ENCODE assay signal across 8 cellular contexts in genomic region chr6:44264154-44265002, GRCh38. TPM values are rescaled to one million over a fixed set of nuclear protein-coding genes. Genes with fewer than 3 reads are reported as not detected.
DNase-seq lines count a peak whose midpoint lies in the region; ATAC-seq, FAIRE-seq and TF ChIP-seq lines count a peak whose summit lies in the region.

No MANE protein-coding gene starts in this region.

- CTCF ChIA-PET in A549 (lab: Yijun Ruan, JAX), result interaction anchor here (0.7 to 2.0 kb wide), 5 partner anchors 9 to 91 kb away, joined by 3 to 8 read pairs (median 4); no protein-coding TSS in a partner anchor
- CTCF ChIA-PET in activated CD8-positive, alpha-beta memory T cell treated with anti-CD3 and anti-CD28 coated beads, Interleukin-2, amount 10 ng/mL, durations not matched to agents 7 days and 5 days (lab: Charles Lee), result interaction anchor here (0.7 to 4.5 kb wide), 10 partner anchors 11 to 598 kb away, joined by 3 to 39 read pairs (median 4); partner anchors contain the start of genes AARS2 and HSP90AB1

- no peak for TF ChIP-seq RAD21 in A549 (conservative IDR thresholded peaks at IDR 0.05 in 1 of 2, IDR thresholded peaks at IDR 0.05 in 1 of 2)

- POLR2A ChIA-PET in A549 (lab: Yijun Ruan, JAX), result interaction anchor here (1.0 kb wide), 1 partner anchor 18 kb away, joined by 5 read pairs; the partner anchor contains the start of gene HSP90AB1

- FAIRE-seq in A549 (lab: Jason Lieb, UNC), result no peak

- H3K4me3 Mint-ChIP-seq in activated CD8-positive, alpha-beta memory T cell treated with anti-CD3 and anti-CD28 coated beads, Interleukin-2, amount 10 ng/mL, durations not matched to agents 7 days and 5 days, result peak overlapping the region; percentile 97

- intact Hi-C loops in Right ventricle myocardium superior (cut with DNase I), result loop anchor here (5.0 kb wide), 1 partner anchor 43 kb away; no protein-coding TSS in a partner anchor
- intact Hi-C loops in psoas muscle (cut with DNase I), result loop anchor here (5.0 kb wide), 2 partner anchors 43 to 73 kb away; no protein-coding TSS in a partner anchor

- DNase-seq in A549 (ENCODE audit: low read depth in 1 of 2, low spot score in 1 of 2), result no peak
- peak; percentile 61 for DNase-seq in KG1 (lab: John Stamatoyannopoulos, UW)
- peak; percentile 69 for DNase-seq in activated CD8-positive, alpha-beta memory T cell treated with anti-CD3 and anti-CD28 coated beads, Interleukin-2, amount 10 ng/mL, durations not matched to agents 7 days and 5 days
- peak; percentile 79 for DNase-seq in Right ventricle myocardium superior
- DNase-seq in psoas muscle, result peak in 1 of 2 donors; percentile 72
- DNase-seq in NCI-H510A (lab: John Stamatoyannopoulos, UW), result no peak

- peak overlapping the region; percentile 97 for H3K4me2 ChIP-seq in A549

- H3K36me3 ChIP-seq in psoas muscle (ENCODE audit: insufficient read depth in 1 of 2, low read depth in 1 of 2), result peaks cover 2 to 16% of the 10 kb centered on the region in 2 donors

- peaks cover 0 to 7% (median 4%) of the 10 kb centered on the region in 3 donors for H3K27me3 ChIP-seq in psoas muscle (ENCODE audit: insufficient read depth in 3 of 3, low read length in 2 of 3)

- no peak for TF ChIP-seq CTCF in A549 (IDR thresholded peaks at IDR 0.05)
- no peak for TF ChIP-seq CTCF in psoas muscle (IDR thresholded peaks at IDR 0.05)

- peak overlapping the region; percentile 96 for H3K27ac Mint-ChIP-seq in activated CD8-positive, alpha-beta memory T cell treated with anti-CD3 and anti-CD28 coated beads, Interleukin-2, amount 10 ng/mL, durations not matched to agents 7 days and 5 days

- H3K9me3 ChIP-seq in A549, result no peaks in the 10 kb centered on the region
- H3K9me3 ChIP-seq in psoas muscle, result no peaks in the 10 kb centered on the region

- peaks cover 19% of the 10 kb centered on the region for H3K36me3 Mint-ChIP-seq in activated CD8-positive, alpha-beta memory T cell treated with anti-CD3 and anti-CD28 coated beads, Interleukin-2, amount 10 ng/mL, durations not matched to agents 7 days and 5 days

- H3K4me1 Mint-ChIP-seq in activated CD8-positive, alpha-beta memory T cell treated with anti-CD3 and anti-CD28 coated beads, Interleukin-2, amount 10 ng/mL, durations not matched to agents 7 days and 5 days, result peaks cover 52% of the 10 kb centered on the region

- peak overlapping the region; percentile 81 to 90 for H3K27ac ChIP-seq in A549
- H3K27ac ChIP-seq in psoas muscle, result peak overlapping the region; percentile 73

- no peak for TF ChIP-seq POLR2A in A549 (IDR thresholded peaks at IDR 0.05; ENCODE audit: low read length)

- WGBS in A549 (ENCODE audit: missing lambda C conversion rate), result 6% methylated on average over 13 of the region's 13 CpGs
- WGBS in psoas muscle, 3 donors, result 8 to 13% (median 8%) methylated on average over 13 of the region's 13 CpGs

- peaks cover 10% of the 10 kb centered on the region for H3K27me3 Mint-ChIP-seq in activated CD8-positive, alpha-beta memory T cell treated with anti-CD3 and anti-CD28 coated beads, Interleukin-2, amount 10 ng/mL, durations not matched to agents 7 days and 5 days

- no peak for TF ChIP-seq EP300 in A549 (IDR thresholded peaks at IDR 0.05)

- H3K9me3 Mint-ChIP-seq in activated CD8-positive, alpha-beta memory T cell treated with anti-CD3 and anti-CD28 coated beads, Interleukin-2, amount 10 ng/mL, durations not matched to agents 7 days and 5 days (ENCODE audit: low read depth), result no peaks in the 10 kb centered on the region

- H3K4me1 ChIP-seq in A549 (peaks cover 23% of the 10 kb centered on the region), psoas muscle (peaks cover 15% of the 10 kb centered on the region)

- H3K4me3 ChIP-seq in A549, result peak overlapping the region; percentile 81
- H3K4me3 ChIP-seq in psoas muscle, result peak overlapping the region; percentile 73

- ATAC-seq in A549, result peak in 1 of 2 experiments; percentile 29; a peak in 3 of 6 replicates
- ATAC-seq in GM19043 (IDR thresholded peaks at IDR 0.05; ENCODE audit: low read depth, unreplicated experiment), result peak; percentile 41
- ATAC-seq in activated CD8-positive, alpha-beta memory T cell treated with anti-CD3 and anti-CD28 coated beads, Interleukin-2, amount 10 ng/mL, durations not matched to agents 7 days and 5 days, result peak; percentile 38
- peak; percentile 6 for ATAC-seq in Right ventricle myocardium superior (ENCODE audit: poor library complexity)
- ATAC-seq in psoas muscle, result no peak
- no peak for ATAC-seq in GM18858 (IDR thresholded peaks at IDR 0.05; ENCODE audit: unreplicated experiment)

TF ChIP-seq in A549, 52 proteins besides CTCF, POLR2A, EP300 and RAD21 (continues in another document):
- TF ChIP-seq HEYL (CRISPR knock-in tag; IDR thresholded peaks at IDR 0.05), result no peak
- no peak for TF ChIP-seq CBX2 (IDR thresholded peaks at IDR 0.05; ENCODE audit: borderline replicate concordance, low read depth)
- TF ChIP-seq KDM5A (IDR thresholded peaks at IDR 0.05), result no peak
- TF ChIP-seq JUNB (IDR thresholded peaks at IDR 0.05), result no peak
- no peak for TF ChIP-seq NPAS2 (CRISPR knock-in tag; IDR thresholded peaks at IDR 0.05; ENCODE audit: borderline replicate concordance)
- TF ChIP-seq KDM1A (IDR thresholded peaks at IDR 0.05; ENCODE audit: low read depth), result no peak
- no peak for TF ChIP-seq ELK1 (IDR thresholded peaks at IDR 0.05; ENCODE audit: low read depth, low read length)

RNA-seq across cellular contexts. Expression of gene NFKBIE, which starts 1.0 kb away (rescaled TPM):
- 6.2 and 6.3 TPM in 2 replicates for polyA plus RNA-seq in A549 (2011; rRNA removed)
- 8.2 and 10.8 TPM in 2 replicates for polyA plus RNA-seq in A549 (2012; cell fraction: cytosol; rRNA removed)
- 13.6 and 19.5 TPM in 2 replicates for polyA plus RNA-seq in A549 (2012; cell fraction: nucleus; rRNA removed)
- 5.6 to 9.1 TPM (median 6.0 TPM) in 3 replicates for polyA plus RNA-seq in A549 (2017; fragmentation: RNase III; extraction: RNeasy Plus Mini Kit Qiagen cat#74134 plus additional on column Dnase treatment)
- 2.8 and 4.1 TPM in 2 replicates for polyA minus RNA-seq in A549 (2011; rRNA and poly(A)+ RNA removed)
- 10 to 100 TPM; 24.5 to 37.7 TPM for total RNA-seq in activated CD8-positive, alpha-beta memory T cell treated with anti-CD3 and anti-CD28 coated beads, Interleukin-2, amount 10 ng/mL, durations not matched to agents 7 days and 5 days
- 3.7 TPM for total RNA-seq in Right ventricle myocardium superior
- 1 to 10 TPM; 2.1 to 5.0 (median 3.0) TPM for total RNA-seq in psoas muscle
- 1 to 10 TPM; 2.8 to 5.2 (median 4.0) TPM for polyA plus RNA-seq in psoas muscle

RNA-seq across cellular contexts. Expression of gene TMEM151B, which starts 5.9 kb away (rescaled TPM):
- polyA plus RNA-seq in A549 (2011; rRNA removed) (0.01 TPM in 1 of 2 replicates, not detected in the other), A549 (2017; fragmentation: RNase III; extraction: RNeasy Plus Mini Kit Qiagen cat#74134 plus additional on column Dnase treatment) (0.01 to 0.03 TPM in 2 of 3 replicates, not detected in the other), psoas muscle (under 1 TPM in 2 of 3 donors, not detected in 1; 0.04 to 0.07 TPM)
- polyA plus RNA-seq in A549 (2012; cell fraction: cytosol; rRNA removed), result 0.01 TPM in 2 replicates
- 0.02 and 0.04 TPM in 2 replicates for polyA plus RNA-seq in A549 (2012; cell fraction: nucleus; rRNA removed)
- polyA minus RNA-seq in A549 (2011; rRNA and poly(A)+ RNA removed), result not detected in 2 replicates
- under 1 TPM in 1 of 2 experiments, not detected in 1; 0.06 TPM for total RNA-seq in activated CD8-positive, alpha-beta memory T cell treated with anti-CD3 and anti-CD28 coated beads, Interleukin-2, amount 10 ng/mL, durations not matched to agents 7 days and 5 days
- total RNA-seq in Right ventricle myocardium superior (not detected), psoas muscle (not detected)

RNA-seq across cellular contexts. Expression of gene SLC35B2, which starts 7.0 kb away (rescaled TPM):
- 44.5 and 61.4 TPM in 2 replicates for polyA plus RNA-seq in A549 (2011; rRNA removed)
- polyA plus RNA-seq in A549 (2012; cell fraction: cytosol; rRNA removed), result 56.6 and 84.2 TPM in 2 replicates
- 60.0 and 63.0 TPM in 2 replicates for polyA plus RNA-seq in A549 (2012; cell fraction: nucleus; rRNA removed)
- 38.7 to 45.6 TPM (median 45.5 TPM) in 3 replicates for polyA plus RNA-seq in A549 (2017; fragmentation: RNase III; extraction: RNeasy Plus Mini Kit Qiagen cat#74134 plus additional on column Dnase treatment)
- 44.0 and 52.2 TPM in 2 replicates for polyA minus RNA-seq in A549 (2011; rRNA and poly(A)+ RNA removed)
- total RNA-seq in activated CD8-positive, alpha-beta memory T cell treated with anti-CD3 and anti-CD28 coated beads, Interleukin-2, amount 10 ng/mL, durations not matched to agents 7 days and 5 days, result 10 to 100 TPM; 28.0 to 39.6 TPM
- 19.4 TPM for total RNA-seq in Right ventricle myocardium superior
- total RNA-seq in psoas muscle, result 10 to 100 TPM; 10.9 to 23.3 (median 18.0) TPM
- polyA plus RNA-seq in psoas muscle, result 10 to 100 TPM; 16.0 to 23.6 (median 20.8) TPM

RNA-seq across cellular contexts. Expression of gene HSP90AB1, which starts 17.5 kb away (rescaled TPM):
- polyA plus RNA-seq in A549 (2011; rRNA removed) (1,080 and 1,155 TPM in 2 replicates), A549 (2017; fragmentation: RNase III; extraction: RNeasy Plus Mini Kit Qiagen cat#74134 plus additional on column Dnase treatment) (1,076 to 1,211 TPM (median 1,136 TPM) in 3 replicates), psoas muscle (1,000 to 10,000 TPM in 2 of 3 donors, 100 to 1,000 TPM in 1; 743 to 1,128 (median 1,033) TPM)
- polyA plus RNA-seq in A549 (2012; cell fraction: cytosol; rRNA removed), result 735 and 808 TPM in 2 replicates
- 712 and 1,059 TPM in 2 replicates for polyA plus RNA-seq in A549 (2012; cell fraction: nucleus; rRNA removed)
- polyA minus RNA-seq in A549 (2011; rRNA and poly(A)+ RNA removed), result 601 and 692 TPM in 2 replicates
- 1,000 to 10,000 TPM in 1 of 2 experiments, 100 to 1,000 TPM in 1; 734 to 1,112 TPM for total RNA-seq in activated CD8-positive, alpha-beta memory T cell treated with anti-CD3 and anti-CD28 coated beads, Interleukin-2, amount 10 ng/mL, durations not matched to agents 7 days and 5 days
- total RNA-seq in Right ventricle myocardium superior (853 TPM), psoas muscle (1,000 to 10,000 TPM; 1,150 to 1,595 (median 1,339) TPM)

RNA-seq across cellular contexts. Expression of gene SLC29A1, which starts 41.0 kb away (rescaled TPM):
- polyA plus RNA-seq in A549 (2011; rRNA removed) (72.3 and 80.0 TPM in 2 replicates), A549 (2017; fragmentation: RNase III; extraction: RNeasy Plus Mini Kit Qiagen cat#74134 plus additional on column Dnase treatment) (45.6 to 49.1 TPM (median 47.1 TPM) in 3 replicates), psoas muscle (10 to 100 TPM; 29.1 to 39.7 (median 39.1) TPM)
- 112 and 143 TPM in 2 replicates for polyA plus RNA-seq in A549 (2012; cell fraction: cytosol; rRNA removed)
- polyA plus RNA-seq in A549 (2012; cell fraction: nucleus; rRNA removed), result 227 and 245 TPM in 2 replicates
- polyA minus RNA-seq in A549 (2011; rRNA and poly(A)+ RNA removed), result 114 and 138 TPM in 2 replicates
- 10 to 100 TPM; 39.8 to 49.9 TPM for total RNA-seq in activated CD8-positive, alpha-beta memory T cell treated with anti-CD3 and anti-CD28 coated beads, Interleukin-2, amount 10 ng/mL, durations not matched to agents 7 days and 5 days
- total RNA-seq in Right ventricle myocardium superior (181 TPM), psoas muscle (10 to 100 TPM; 29.6 to 80.7 (median 41.6) TPM)

Comparison
In these comparisons a context has a peak if more than half of its experiments do, and no peak if none do; other contexts are left out.
1. ATAC-seq: peak in GM19043 (single experiment), activated CD8-positive, alpha-beta memory T cell treated with anti-CD3 and anti-CD28 coated beads, Interleukin-2, amount 10 ng/mL, durations not matched to agents 7 days and 5 days (single experiment) and Right ventricle myocardium superior (single experiment); none in psoas muscle (0 of 4) and GM18858 (single experiment).
2. DNase-seq: peak in KG1 (single experiment), activated CD8-positive, alpha-beta memory T cell treated with anti-CD3 and anti-CD28 coated beads, Interleukin-2, amount 10 ng/mL, durations not matched to agents 7 days and 5 days (single experiment) and Right ventricle myocardium superior (single experiment); none in A549 (0 of 2) and NCI-H510A (single experiment).